Comparison of ENCODE assay signal across 1 cellular context in the genomic region with DNA sequence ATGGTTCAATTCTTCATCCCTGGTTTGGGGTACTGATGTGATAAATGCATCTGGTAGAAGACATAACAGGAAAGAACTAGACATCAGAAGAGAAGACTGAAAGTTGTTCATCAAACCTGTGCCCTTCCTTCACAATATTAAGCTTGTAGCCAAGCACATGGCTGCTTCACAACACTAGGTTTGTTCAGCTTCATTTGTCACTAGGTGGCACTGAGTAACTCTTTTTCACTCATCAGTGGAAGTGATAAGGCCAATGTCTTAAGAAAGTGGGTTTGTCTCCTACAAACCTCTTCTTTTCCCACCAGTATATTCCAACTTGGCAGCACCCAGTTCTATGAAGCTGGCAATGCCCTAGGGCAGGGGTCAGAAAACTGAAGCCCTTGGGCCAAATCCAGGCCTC.
TF ChIP-seq lines count a peak whose summit lies in the region.

No MANE protein-coding gene starts in this region.

TF ChIP-seq in K562, 482 proteins besides CTCF, POLR2A, EP300 and RAD21 (continued from another document):
- no peak for TF ChIP-seq ZNF232 (CRISPR knock-in tag; IDR thresholded peaks at IDR 0.05)
- TF ChIP-seq, protein P1, sequence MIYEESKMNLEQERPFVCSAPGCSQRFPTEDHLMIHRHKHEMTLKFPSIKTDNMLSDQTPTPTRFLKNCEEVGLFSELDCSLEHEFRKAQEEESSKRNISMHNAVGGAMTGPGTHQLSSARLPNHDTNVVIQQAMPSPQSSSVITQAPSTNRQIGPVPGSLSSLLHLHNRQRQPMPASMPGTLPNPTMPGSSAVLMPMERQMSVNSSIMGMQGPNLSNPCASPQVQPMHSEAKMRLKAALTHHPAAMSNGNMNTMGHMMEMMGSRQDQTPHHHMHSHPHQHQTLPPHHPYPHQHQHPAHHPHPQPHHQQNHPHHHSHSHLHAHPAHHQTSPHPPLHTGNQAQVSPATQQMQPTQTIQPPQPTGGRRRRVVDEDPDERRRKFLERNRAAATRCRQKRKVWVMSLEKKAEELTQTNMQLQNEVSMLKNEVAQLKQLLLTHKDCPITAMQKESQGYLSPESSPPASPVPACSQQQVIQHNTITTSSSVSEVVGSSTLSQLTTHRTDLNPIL (CRISPR knock-in tag; IDR thresholded peaks at IDR 0.05), result no peak
- no peak for TF ChIP-seq RBM15 (IDR thresholded peaks at IDR 0.05; ENCODE audit: insufficient read depth, low read length)
